ENCODE assay signal across 1 cellular context in the genomic region with DNA sequence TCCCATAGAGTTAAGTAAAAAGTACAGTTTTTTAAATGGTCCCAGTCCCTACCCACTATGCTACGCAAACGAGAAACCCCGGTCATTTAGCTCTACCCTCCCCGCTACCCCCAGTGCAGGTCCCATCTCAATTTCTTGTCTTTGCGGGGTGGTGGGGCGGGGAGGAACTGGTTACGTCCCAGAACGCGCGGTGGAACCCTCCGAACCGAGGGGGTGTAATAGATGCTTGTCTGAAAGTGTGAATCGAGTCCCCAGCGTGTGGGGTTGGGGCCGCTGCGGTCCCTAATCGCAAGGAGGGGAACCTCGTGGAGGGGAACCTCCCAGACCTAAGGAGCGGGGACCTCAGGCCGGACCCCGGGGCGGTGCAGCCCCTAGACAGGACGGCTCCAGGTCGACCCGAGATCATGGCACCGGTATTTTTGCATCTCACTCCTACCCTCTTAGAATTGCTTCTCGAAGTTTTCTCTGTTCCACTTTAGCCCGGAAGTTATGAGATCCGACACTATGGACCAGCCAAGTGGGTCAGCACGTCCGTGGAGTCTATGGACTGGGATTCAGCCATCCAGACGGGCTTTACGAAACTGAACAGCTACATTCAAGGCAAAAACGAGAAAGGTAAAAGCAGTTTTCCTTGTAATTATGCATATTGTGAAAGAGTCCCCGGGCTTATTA.
TF ChIP-seq lines count a peak whose summit lies in the region.

No MANE protein-coding gene starts in this region.

TF ChIP-seq in HCT116, 20 proteins besides CTCF, POLR2A, EP300 and RAD21:
- TF ChIP-seq SP1 (IDR thresholded peaks at IDR 0.05; ENCODE audit: low read depth): no peak
- peak; percentile 30 for TF ChIP-seq ZFX (IDR thresholded peaks at IDR 0.05)
